1 cellular context compared by ENCODE assay signal in the genomic region with DNA sequence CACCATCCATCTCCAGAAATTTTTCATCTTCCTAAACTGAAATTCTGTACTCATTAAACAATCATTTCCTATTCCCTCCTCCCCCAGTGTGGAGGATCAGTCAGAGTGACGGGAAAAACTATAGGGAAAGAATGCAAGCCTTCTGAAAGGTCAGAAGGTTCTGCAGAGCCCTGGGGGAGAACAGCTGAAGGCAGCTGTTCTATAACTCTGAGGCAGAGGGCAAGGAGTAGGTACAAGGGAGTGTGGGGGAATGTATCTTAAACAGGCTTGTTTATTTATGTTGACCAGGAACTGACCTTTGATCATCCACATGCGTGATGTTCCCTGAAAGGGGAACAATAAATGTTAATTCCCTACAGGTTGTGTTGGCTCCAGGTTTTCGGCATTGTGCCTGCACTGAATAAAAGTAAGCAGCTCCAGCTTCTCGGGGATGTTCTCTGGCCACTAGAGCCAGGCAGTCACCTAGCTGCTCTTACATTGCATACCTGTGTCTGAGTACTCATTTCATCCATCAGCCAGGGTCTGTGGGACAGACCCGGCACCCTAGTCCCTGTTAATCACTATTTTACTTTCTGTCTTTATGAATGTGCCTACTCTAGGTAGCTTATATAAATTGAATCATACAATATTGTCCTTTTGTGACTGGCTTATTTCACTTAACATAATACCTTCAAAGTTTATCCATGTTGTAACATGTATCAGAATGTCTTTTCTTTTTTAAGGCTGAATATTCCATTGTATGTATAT.
TF ChIP-seq lines count a peak whose summit lies in the region.

No MANE protein-coding gene starts in this region.

TF ChIP-seq in HepG2, 621 proteins besides CTCF, POLR2A, EP300 and RAD21:
- no peak for TF ChIP-seq FOXP1 (IDR thresholded peaks at IDR 0.05)
- TF ChIP-seq FOXP1 (CRISPR knock-in tag; IDR thresholded peaks at IDR 0.05): 0 out of 2 replicates have a peak, but pooled peaks have one; percentile 18
- no peak for TF ChIP-seq ZNF3 (CRISPR knock-in tag; IDR thresholded peaks at IDR 0.05)
- TF ChIP-seq, protein P1, sequence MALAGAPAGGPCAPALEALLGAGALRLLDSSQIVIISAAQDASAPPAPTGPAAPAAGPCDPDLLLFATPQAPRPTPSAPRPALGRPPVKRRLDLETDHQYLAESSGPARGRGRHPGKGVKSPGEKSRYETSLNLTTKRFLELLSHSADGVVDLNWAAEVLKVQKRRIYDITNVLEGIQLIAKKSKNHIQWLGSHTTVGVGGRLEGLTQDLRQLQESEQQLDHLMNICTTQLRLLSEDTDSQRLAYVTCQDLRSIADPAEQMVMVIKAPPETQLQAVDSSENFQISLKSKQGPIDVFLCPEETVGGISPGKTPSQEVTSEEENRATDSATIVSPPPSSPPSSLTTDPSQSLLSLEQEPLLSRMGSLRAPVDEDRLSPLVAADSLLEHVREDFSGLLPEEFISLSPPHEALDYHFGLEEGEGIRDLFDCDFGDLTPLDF (CRISPR knock-in tag; IDR thresholded peaks at IDR 0.05): no peak
- TF ChIP-seq SALL1 (CRISPR knock-in tag; IDR thresholded peaks at IDR 0.05): no peak
TF ChIP-seq in HepG2: peak in this region for 1.
